9 cellular contexts compared by ENCODE assay signal in genomic region chr22:44658371-44658953, GRCh38. TPM values are rescaled to one million over a fixed set of nuclear protein-coding genes. Genes with fewer than 3 reads are reported as not detected.
DNase-seq lines count a peak whose midpoint lies in the region; ATAC-seq and TF ChIP-seq lines count a peak whose summit lies in the region.
"Had no signal": no experiment of that assay in that cellular context is flagged by ENCODE, and none has a peak within 500 bp of the region (broad histone marks: within the 10 kb centered on the region; RNA-seq: fewer than 3 reads in every experiment).

No MANE protein-coding gene starts in this region.

- no peaks in the 10 kb centered on the region for H3K9me3 ChIP-seq in right lobe of liver
- H3K9me3 ChIP-seq: thoracic aorta had no signal

- TF ChIP-seq POLR2A in right lobe of liver (IDR thresholded peaks at IDR 0.05), result no peak

- WGBS in right lobe of liver (ENCODE audit: insufficient coverage, low coverage, low lambda C conversion rate, missing lambda C conversion rate), result no CpG with 5 or more reads among the region's 14 CpGs
- 8% methylated on average over 14 of the region's 14 CpGs for WGBS in urinary bladder

- no peak overlapping the region for H3K4me3 ChIP-seq in right lobe of liver
- no peak overlapping the region for H3K4me3 ChIP-seq in urinary bladder (ENCODE audit: low read depth, low read length)
- H3K4me3 ChIP-seq: thoracic aorta had no signal

- no peaks in the 10 kb centered on the region for H3K27me3 ChIP-seq in right lobe of liver

- H3K27ac ChIP-seq in right lobe of liver (no peak overlapping the region), urinary bladder (ENCODE audit: low read depth) (peak overlapping the region; percentile 40)
- H3K27ac ChIP-seq: thoracic aorta had no signal

- H3K36me3 ChIP-seq in right lobe of liver, result no peaks in the 10 kb centered on the region
- no peaks in the 10 kb centered on the region for H3K36me3 ChIP-seq in urinary bladder (ENCODE audit: insufficient read depth)
- H3K36me3 ChIP-seq: thoracic aorta had no signal

- H3K4me1 ChIP-seq in right lobe of liver, result no peaks in the 10 kb centered on the region
- H3K4me1 ChIP-seq in urinary bladder (ENCODE audit: insufficient read depth), result no peaks in the 10 kb centered on the region

- no peak for TF ChIP-seq CTCF in right lobe of liver (IDR thresholded peaks at IDR 0.05)

- peak; percentile 23 for DNase-seq in NCI-H748 (lab: John Stamatoyannopoulos, UW; ENCODE audit: unreplicated experiment)
- DNase-seq in NCI-H748 treated with DMSO at 0.1 percent for 48 hours (lab: John Stamatoyannopoulos, UW), result no peak
- DNase-seq in dermis blood vessel endothelial cell, result peak; percentile 17
- DNase-seq in right lobe of liver, result peak in 2 of 3 donors; percentile 52 to 60
- DNase-seq in Kasumi-1 (lab: John Stamatoyannopoulos, UW), result no peak
- no peak for DNase-seq in NCI-H187 treated with DMSO at 0.1 percent for 48 hours (lab: John Stamatoyannopoulos, UW)

- intact Hi-C loops in right lobe of liver (cut with DNase I), result no loop called here

- ATAC-seq in right lobe of liver, result peak; percentile 66 to 73 (median 71)
- no peak for ATAC-seq in GM19351 (IDR thresholded peaks at IDR 0.05; ENCODE audit: unreplicated experiment)

RNA-seq across cellular contexts. Expression of gene PRR5, which starts 43.5 kb away (rescaled TPM):
- total RNA-seq in dermis blood vessel endothelial cell (12.4 and 13.6 TPM in 2 replicates), right lobe of liver (10 to 100 TPM; 14.1 to 25.3 (median 20.2) TPM), urinary bladder (13.9 TPM)
- polyA plus RNA-seq in urinary bladder, result 28.1 TPM

Comparison
In these comparisons a context has a peak if more than half of its experiments do, and no peak if none do; other contexts are left out.
1. DNase-seq: peak in NCI-H748 (single experiment), dermis blood vessel endothelial cell (single experiment) and right lobe of liver (2 of 3); none in NCI-H748 treated with DMSO at 0.1 percent for 48 hours (single experiment), Kasumi-1 (0 of 2) and NCI-H187 treated with DMSO at 0.1 percent for 48 hours (single experiment).